In genomic region chr12:15625075-15625474, GRCh38 we compare ENCODE assay signal across 32 cellular contexts.
"Had no signal": no experiment of that assay in that cellular context is flagged by ENCODE, and none has a peak within 500 bp of the region (broad histone marks: within the 10 kb centered on the region; RNA-seq: fewer than 3 reads in every experiment).

No MANE protein-coding gene starts in this region.

- H3K27me3 ChIP-seq: cardiac muscle cell, Peyer's patch had no signal

- H3K27ac ChIP-seq: cardiac muscle cell, Peyer's patch, VCaP had no signal

- H3K9me3 ChIP-seq: Peyer's patch had no signal

- DNase-seq: activated B cell treated with CpG ODN at 0.5 μM for 24 hours; activated CD4-positive, alpha-beta memory T cell treated with anti-CD3 and anti-CD28 coated beads for 36 hours; activated CD4-positive, alpha-beta T cell treated with anti-CD3 and anti-CD28 coated beads for 4 hours; activated CD4-positive, alpha-beta T cell treated with anti-CD3 and anti-CD28 coated beads, Interleukin-2, amount 50 U/mL, for 1 hour; activated CD4-positive, CD25-positive, alpha-beta regulatory T cell treated with anti-CD3 and anti-CD28 coated beads, Interleukin-2, amount 50 U/mL, for 72 hours; activated CD8-positive, alpha-beta memory T cell treated with anti-CD3 and anti-CD28 coated beads, Interleukin-2, amount 50 U/mL, for 4 hours; activated effector memory CD4-positive, alpha-beta T cell treated with Interleukin-2 at 50 U/mL for 16 hours; activated naive CD4-positive, alpha-beta T cell treated with anti-CD3 and anti-CD28 coated beads, Interleukin-2, amount 10 ng/mL, durations not matched to agents 7 days and 5 days; activated naive CD8-positive, alpha-beta T cell treated with anti-CD3 and anti-CD28 coated beads, Interleukin-2, amount 50 U/mL, for 24 hours; activated T-cell treated with anti-CD3 and anti-CD28 coated beads for 4 hours; activated T-cell treated with anti-CD3 and anti-CD28 coated beads, Interleukin-2, amount 50 U/mL, for 48 hours; amniotic stem cell; aorta; NCI-H1048; NCI-H1105 treated with DMSO at 0.1 percent for 48 hours; NCI-H1436; NCI-H1694; NCI-H1930; NCI-H2081 treated with DMSO at 0.1 percent for 48 hours; NCI-H345; NCI-H524 treated with DMSO at 0.1 percent for 48 hours; Peyer's patch; RPMI8226; SIG-M5; SW 1271; T-helper 1 cell; T-helper 2 cell; T-helper 9 cell had no signal

- H3K36me3 ChIP-seq: cardiac muscle cell had no signal

- ATAC-seq: activated naive CD8-positive, alpha-beta T cell treated with anti-CD3 and anti-CD28 coated beads, Interleukin-2, amount 50 U/mL, for 24 hours; K562; SK-N-SH treated with all-trans-retinoic acid at 6 μM for 48 hours had no signal

- H3K4me3 ChIP-seq: cardiac muscle cell, K562, Peyer's patch had no signal
